Comparison of ENCODE assay signal across 1 cellular context in the genomic region with DNA sequence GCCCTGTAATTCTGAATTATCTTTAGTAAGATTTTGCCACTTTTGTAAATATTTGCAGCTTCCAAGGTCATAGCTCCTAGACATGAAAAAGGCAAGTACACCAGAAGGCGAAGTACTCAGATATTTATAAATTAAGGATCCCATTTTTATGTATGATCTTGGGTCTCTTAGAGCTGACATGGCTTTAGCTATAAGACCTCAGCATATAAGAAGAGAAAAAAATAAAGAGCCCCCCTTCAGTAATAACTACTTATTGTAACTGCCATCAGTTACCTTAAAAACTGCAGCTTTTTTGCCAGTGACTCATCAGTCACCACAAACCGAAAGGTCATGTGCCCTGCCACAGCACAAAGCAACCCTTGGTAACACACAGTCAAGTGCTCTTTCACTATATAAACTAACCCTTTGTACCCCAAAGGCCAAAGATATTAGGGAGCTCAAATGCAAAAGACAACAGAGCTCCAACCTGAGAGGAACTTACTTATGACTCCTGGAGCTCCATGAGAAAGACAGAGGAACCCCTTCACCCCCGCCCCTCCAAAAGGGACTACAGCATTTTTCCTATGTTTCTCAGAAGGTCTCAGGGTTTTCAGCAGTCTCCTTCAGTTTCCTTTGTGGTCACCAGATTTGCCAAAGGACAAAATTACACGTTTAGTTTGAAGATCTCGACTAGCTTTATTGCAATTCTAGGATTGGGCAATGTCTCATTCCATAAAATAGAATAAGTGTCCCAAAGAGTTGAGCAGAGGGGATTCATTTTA.
A peak's percentile ranks its signal among the peaks of the same experiment; 100 is the strongest.
TF ChIP-seq lines count a peak whose summit lies in the region.

No MANE protein-coding gene starts in this region.

TF ChIP-seq in HepG2, 621 proteins besides CTCF, POLR2A, EP300 and RAD21 (continued from another document and continues in another):
- TF ChIP-seq, protein P1, sequence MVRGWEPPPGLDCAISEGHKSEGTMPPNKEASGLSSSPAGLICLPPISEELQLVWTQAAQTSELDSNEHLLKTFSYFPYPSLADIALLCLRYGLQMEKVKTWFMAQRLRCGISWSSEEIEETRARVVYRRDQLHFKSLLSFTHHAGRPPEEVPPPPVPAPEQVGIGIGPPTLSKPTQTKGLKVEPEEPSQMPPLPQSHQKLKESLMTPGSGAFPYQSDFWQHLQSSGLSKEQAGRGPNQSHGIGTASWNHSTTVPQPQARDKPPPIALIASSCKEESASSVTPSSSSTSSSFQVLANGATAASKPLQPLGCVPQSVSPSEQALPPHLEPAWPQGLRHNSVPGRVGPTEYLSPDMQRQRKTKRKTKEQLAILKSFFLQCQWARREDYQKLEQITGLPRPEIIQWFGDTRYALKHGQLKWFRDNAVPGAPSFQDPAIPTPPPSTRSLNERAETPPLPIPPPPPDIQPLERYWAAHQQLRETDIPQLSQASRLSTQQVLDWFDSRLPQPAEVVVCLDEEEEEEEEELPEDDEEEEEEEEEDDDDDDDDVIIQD (CRISPR knock-in tag; IDR thresholded peaks at IDR 0.05; ENCODE audit: low read depth) = peak; percentile 36; the same call in 1 of the 2 replicates
- TF ChIP-seq KAT2B (IDR thresholded peaks at IDR 0.05; ENCODE audit: borderline replicate concordance, low read depth, low read length) (no peak), KLF15 (CRISPR knock-in tag; IDR thresholded peaks at IDR 0.05; ENCODE audit: borderline replicate concordance) (no peak), GZF1 (CRISPR knock-in tag; IDR thresholded peaks at IDR 0.05) (no peak), FLYWCH1 (CRISPR knock-in tag; IDR thresholded peaks at IDR 0.05) (no peak), KLF9 (CRISPR knock-in tag; IDR thresholded peaks at IDR 0.05; ENCODE audit: low read depth) (no peak), SMAD1 (CRISPR knock-in tag; IDR thresholded peaks at IDR 0.05; ENCODE audit: borderline replicate concordance, low read depth) (no peak), SP5 (CRISPR knock-in tag; IDR thresholded peaks at IDR 0.05; ENCODE audit: borderline replicate concordance, low read depth) (no peak), NCOA1 (CRISPR knock-in tag; IDR thresholded peaks at IDR 0.05) (no peak), HCFC1 (IDR thresholded peaks at IDR 0.05; ENCODE audit: low read depth, low read length) (no peak), IKZF1 (IDR thresholded peaks at IDR 0.05) (no peak), RARA (CRISPR knock-in tag; IDR thresholded peaks at IDR 0.05) (peak; percentile 75), POLR2AphosphoS2 (IDR thresholded peaks at IDR 0.05; ENCODE audit: low read depth, low read length) (no peak), ZNF225 (CRISPR knock-in tag; IDR thresholded peaks at IDR 0.05) (no peak), FOSL2 (CRISPR knock-in tag; IDR thresholded peaks at IDR 0.05) (peak; percentile 98), TBP (CRISPR knock-in tag; IDR thresholded peaks at IDR 0.05) (no peak), ZSCAN31 (CRISPR knock-in tag; IDR thresholded peaks at IDR 0.05; ENCODE audit: low read depth) (no peak), FOXC1 (CRISPR knock-in tag; IDR thresholded peaks at IDR 0.05; ENCODE audit: borderline replicate concordance) (no peak), MED13 (CRISPR knock-in tag; IDR thresholded peaks at IDR 0.05) (no peak), ZNF12 (CRISPR knock-in tag; IDR thresholded peaks at IDR 0.05) (peak; percentile 82; the same call in 1 of the 2 replicates), RXRB (CRISPR knock-in tag; IDR thresholded peaks at IDR 0.05; ENCODE audit: borderline replicate concordance) (0 out of 2 replicates have a peak, but pooled peaks have one; percentile 51), GATAD2A (CRISPR knock-in tag; IDR thresholded peaks at IDR 0.05) (peak; percentile 80), ZFP36L1 (CRISPR knock-in tag; IDR thresholded peaks at IDR 0.05) (no peak), SALL2 (CRISPR knock-in tag; IDR thresholded peaks at IDR 0.05) (no peak), SIX1 (CRISPR knock-in tag; IDR thresholded peaks at IDR 0.05; ENCODE audit: borderline replicate concordance) (no peak), HOXA3 (CRISPR knock-in tag; IDR thresholded peaks at IDR 0.05) (no peak), ZSCAN25 (CRISPR knock-in tag; IDR thresholded peaks at IDR 0.05) (no peak), SAP130 (CRISPR knock-in tag; IDR thresholded peaks at IDR 0.05; ENCODE audit: low read depth) (0 out of 2 replicates have a peak, but pooled peaks have one; percentile 36), ZNF652 (CRISPR knock-in tag; IDR thresholded peaks at IDR 0.05; ENCODE audit: borderline replicate concordance, low read depth) (peak; percentile 93), NFATC3 (CRISPR knock-in tag; IDR thresholded peaks at IDR 0.05) (no peak), ZFAT (CRISPR knock-in tag; conservative IDR thresholded peaks at IDR 0.05) (no peak), ZNF138 (CRISPR knock-in tag; IDR thresholded peaks at IDR 0.05; ENCODE audit: low read depth) (no peak), ESRRA (CRISPR knock-in tag; IDR thresholded peaks at IDR 0.05; ENCODE audit: low read depth) (no peak), KLF13 (CRISPR knock-in tag; IDR thresholded peaks at IDR 0.05) (no peak), SSRP1 (CRISPR knock-in tag; IDR thresholded peaks at IDR 0.05) (no peak), NAIF1 (CRISPR knock-in tag; IDR thresholded peaks at IDR 0.05; ENCODE audit: borderline replicate concordance) (no peak), ZNF3 (CRISPR knock-in tag; IDR thresholded peaks at IDR 0.05) (no peak)
- TF ChIP-seq, protein P2, sequence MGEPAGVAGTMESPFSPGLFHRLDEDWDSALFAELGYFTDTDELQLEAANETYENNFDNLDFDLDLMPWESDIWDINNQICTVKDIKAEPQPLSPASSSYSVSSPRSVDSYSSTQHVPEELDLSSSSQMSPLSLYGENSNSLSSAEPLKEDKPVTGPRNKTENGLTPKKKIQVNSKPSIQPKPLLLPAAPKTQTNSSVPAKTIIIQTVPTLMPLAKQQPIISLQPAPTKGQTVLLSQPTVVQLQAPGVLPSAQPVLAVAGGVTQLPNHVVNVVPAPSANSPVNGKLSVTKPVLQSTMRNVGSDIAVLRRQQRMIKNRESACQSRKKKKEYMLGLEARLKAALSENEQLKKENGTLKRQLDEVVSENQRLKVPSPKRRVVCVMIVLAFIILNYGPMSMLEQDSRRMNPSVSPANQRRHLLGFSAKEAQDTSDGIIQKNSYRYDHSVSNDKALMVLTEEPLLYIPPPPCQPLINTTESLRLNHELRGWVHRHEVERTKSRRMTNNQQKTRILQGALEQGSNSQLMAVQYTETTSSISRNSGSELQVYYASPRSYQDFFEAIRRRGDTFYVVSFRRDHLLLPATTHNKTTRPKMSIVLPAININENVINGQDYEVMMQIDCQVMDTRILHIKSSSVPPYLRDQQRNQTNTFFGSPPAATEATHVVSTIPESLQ (CRISPR knock-in tag; conservative IDR thresholded peaks at IDR 0.05) = no peak
- TF ChIP-seq, protein P3, sequence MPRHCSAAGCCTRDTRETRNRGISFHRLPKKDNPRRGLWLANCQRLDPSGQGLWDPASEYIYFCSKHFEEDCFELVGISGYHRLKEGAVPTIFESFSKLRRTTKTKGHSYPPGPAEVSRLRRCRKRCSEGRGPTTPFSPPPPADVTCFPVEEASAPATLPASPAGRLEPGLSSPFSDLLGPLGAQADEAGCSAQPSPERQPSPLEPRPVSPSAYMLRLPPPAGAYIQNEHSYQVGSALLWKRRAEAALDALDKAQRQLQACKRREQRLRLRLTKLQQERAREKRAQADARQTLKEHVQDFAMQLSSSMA (CRISPR knock-in tag; IDR thresholded peaks at IDR 0.05) = no peak
- TF ChIP-seq, protein P4, sequence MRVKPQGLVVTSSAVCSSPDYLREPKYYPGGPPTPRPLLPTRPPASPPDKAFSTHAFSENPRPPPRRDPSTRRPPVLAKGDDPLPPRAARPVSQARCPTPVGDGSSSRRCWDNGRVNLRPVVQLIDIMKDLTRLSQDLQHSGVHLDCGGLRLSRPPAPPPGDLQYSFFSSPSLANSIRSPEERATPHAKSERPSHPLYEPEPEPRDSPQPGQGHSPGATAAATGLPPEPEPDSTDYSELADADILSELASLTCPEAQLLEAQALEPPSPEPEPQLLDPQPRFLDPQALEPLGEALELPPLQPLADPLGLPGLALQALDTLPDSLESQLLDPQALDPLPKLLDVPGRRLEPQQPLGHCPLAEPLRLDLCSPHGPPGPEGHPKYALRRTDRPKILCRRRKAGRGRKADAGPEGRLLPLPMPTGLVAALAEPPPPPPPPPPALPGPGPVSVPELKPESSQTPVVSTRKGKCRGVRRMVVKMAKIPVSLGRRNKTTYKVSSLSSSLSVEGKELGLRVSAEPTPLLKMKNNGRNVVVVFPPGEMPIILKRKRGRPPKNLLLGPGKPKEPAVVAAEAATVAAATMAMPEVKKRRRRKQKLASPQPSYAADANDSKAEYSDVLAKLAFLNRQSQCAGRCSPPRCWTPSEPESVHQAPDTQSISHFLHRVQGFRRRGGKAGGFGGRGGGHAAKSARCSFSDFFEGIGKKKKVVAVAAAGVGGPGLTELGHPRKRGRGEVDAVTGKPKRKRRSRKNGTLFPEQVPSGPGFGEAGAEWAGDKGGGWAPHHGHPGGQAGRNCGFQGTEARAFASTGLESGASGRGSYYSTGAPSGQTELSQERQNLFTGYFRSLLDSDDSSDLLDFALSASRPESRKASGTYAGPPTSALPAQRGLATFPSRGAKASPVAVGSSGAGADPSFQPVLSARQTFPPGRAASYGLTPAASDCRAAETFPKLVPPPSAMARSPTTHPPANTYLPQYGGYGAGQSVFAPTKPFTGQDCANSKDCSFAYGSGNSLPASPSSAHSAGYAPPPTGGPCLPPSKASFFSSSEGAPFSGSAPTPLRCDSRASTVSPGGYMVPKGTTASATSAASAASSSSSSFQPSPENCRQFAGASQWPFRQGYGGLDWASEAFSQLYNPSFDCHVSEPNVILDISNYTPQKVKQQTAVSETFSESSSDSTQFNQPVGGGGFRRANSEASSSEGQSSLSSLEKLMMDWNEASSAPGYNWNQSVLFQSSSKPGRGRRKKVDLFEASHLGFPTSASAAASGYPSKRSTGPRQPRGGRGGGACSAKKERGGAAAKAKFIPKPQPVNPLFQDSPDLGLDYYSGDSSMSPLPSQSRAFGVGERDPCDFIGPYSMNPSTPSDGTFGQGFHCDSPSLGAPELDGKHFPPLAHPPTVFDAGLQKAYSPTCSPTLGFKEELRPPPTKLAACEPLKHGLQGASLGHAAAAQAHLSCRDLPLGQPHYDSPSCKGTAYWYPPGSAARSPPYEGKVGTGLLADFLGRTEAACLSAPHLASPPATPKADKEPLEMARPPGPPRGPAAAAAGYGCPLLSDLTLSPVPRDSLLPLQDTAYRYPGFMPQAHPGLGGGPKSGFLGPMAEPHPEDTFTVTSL (CRISPR knock-in tag; IDR thresholded peaks at IDR 0.05; ENCODE audit: borderline replicate concordance) = peak; percentile 79; the same call in 1 of the 2 replicates
- TF ChIP-seq, protein P5, sequence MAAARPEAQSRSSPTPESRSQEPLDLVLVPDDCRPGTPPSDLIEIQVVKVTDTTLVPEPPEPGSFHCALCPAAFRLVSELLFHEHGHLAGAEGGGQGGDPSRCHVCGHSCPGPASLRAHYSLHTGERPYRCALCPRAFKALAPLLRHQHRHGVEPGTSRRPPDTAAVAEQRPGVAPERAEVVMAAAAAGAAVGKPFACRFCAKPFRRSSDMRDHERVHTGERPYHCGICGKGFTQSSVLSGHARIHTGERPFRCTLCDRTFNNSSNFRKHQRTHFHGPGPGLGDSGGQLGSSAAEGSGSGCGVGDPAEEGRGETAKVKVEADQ (CRISPR knock-in tag; IDR thresholded peaks at IDR 0.05; ENCODE audit: borderline replicate concordance) = no peak
- TF ChIP-seq, protein P6, sequence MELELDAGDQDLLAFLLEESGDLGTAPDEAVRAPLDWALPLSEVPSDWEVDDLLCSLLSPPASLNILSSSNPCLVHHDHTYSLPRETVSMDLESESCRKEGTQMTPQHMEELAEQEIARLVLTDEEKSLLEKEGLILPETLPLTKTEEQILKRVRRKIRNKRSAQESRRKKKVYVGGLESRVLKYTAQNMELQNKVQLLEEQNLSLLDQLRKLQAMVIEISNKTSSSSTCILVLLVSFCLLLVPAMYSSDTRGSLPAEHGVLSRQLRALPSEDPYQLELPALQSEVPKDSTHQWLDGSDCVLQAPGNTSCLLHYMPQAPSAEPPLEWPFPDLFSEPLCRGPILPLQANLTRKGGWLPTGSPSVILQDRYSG (CRISPR knock-in tag; IDR thresholded peaks at IDR 0.05) = no peak
- TF ChIP-seq, protein P7, sequence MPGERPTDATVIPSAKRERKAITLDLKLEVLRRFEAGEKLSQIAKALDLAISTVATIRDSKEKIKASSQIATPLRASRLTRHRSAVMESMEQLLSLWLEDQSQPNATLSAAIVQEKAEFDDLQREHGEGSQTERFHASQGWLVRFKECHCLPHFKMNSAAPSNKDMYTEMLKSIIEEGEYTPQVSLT (CRISPR knock-in tag; IDR thresholded peaks at IDR 0.05; ENCODE audit: borderline replicate concordance, low read depth) = no peak
- TF ChIP-seq, protein P8, sequence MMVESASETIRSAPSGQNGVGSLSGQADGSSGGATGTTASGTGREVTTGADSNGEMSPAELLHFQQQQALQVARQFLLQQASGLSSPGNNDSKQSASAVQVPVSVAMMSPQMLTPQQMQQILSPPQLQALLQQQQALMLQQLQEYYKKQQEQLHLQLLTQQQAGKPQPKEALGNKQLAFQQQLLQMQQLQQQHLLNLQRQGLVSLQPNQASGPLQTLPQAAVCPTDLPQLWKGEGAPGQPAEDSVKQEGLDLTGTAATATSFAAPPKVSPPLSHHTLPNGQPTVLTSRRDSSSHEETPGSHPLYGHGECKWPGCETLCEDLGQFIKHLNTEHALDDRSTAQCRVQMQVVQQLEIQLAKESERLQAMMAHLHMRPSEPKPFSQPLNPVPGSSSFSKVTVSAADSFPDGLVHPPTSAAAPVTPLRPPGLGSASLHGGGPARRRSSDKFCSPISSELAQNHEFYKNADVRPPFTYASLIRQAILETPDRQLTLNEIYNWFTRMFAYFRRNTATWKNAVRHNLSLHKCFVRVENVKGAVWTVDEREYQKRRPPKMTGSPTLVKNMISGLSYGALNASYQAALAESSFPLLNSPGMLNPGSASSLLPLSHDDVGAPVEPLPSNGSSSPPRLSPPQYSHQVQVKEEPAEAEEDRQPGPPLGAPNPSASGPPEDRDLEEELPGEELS (CRISPR knock-in tag; IDR thresholded peaks at IDR 0.05) = peak; percentile 33; the same call in 1 of the 2 replicates
- TF ChIP-seq, protein P9, sequence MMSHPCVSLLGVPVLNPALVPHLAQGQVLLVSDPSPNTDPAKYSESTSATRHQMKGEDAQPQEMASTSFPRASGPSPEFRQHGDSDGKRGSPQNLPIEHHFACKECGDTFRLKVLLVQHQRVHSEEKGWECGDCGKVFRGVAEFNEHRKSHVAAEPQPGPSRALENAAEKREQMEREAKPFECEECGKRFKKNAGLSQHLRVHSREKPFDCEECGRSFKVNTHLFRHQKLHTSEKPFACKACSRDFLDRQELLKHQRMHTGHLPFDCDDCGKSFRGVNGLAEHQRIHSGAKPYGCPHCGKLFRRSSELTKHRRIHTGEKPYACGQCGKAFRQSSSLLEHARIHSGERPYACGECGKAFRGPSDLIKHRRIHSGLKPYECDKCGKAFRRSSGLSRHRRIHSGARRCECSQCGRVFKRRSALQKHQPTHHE (CRISPR knock-in tag; IDR thresholded peaks at IDR 0.05; ENCODE audit: borderline replicate concordance) = no peak
- TF ChIP-seq, protein P10, sequence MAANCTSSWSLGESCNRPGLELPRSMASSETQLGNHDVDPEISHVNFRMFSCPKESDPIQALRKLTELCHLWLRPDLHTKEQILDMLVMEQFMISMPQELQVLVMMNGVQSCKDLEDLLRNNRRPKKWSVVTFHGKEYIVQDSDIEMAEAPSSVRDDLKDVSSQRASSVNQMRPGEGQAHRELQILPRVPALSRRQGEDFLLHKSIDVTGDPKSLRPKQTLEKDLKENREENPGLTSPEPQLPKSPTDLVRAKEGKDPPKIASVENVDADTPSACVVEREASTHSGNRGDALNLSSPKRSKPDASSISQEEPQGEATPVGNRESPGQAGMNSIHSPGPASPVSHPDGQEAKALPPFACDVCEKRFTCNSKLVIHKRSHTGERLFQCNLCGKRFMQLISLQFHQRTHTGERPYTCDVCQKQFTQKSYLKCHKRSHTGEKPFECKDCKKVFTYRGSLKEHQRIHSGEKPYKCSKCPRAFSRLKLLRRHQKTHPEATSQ (CRISPR knock-in tag; IDR thresholded peaks at IDR 0.05; ENCODE audit: borderline replicate concordance) = no peak
